In the genomic region with DNA sequence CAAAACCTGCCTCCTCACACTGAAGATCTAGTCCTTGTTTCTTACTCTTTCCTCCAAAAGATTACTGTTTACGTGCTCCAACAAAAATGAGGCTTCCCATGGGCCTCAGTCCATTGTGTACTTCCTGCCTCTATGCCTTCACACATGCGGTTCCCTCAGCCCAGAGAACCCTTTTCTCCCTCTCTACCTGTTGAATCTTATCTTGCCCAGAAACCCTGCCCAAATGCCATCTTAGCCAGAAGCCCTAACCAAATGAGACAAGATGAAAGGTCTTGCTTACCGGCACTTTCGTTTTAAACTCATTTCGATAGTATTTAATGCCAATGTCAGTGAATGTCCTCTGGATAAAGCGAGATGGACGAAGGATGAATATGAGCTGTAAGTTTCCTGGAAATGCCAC, we compare ENCODE assay signal across 22 cellular contexts.
"Had no signal": no experiment of that assay in that cellular context is flagged by ENCODE, and none has a peak within 500 bp of the region (broad histone marks: within the 10 kb centered on the region; RNA-seq: fewer than 3 reads in every experiment).

No MANE protein-coding gene starts in this region.

- H3K27me3 ChIP-seq: SJSA1 had no signal

- ATAC-seq: HepG2 had no signal

- H3K9me3 ChIP-seq: SJSA1 had no signal

- H3K4me3 ChIP-seq: SJSA1, SK-N-MC had no signal

- H3K9ac ChIP-seq: KMS-11 had no signal

- DNase-seq: IMR-90, Kasumi-1, MM.1S, NCI-H1092 treated with DMSO at 0.1 percent for 48 hours, NCI-H1436, NCI-H187, NCI-H2029, NCI-H2081 treated with DMSO at 0.1 percent for 48 hours, NCI-H2171, NCI-H226, NCI-H446, NCI-H510A, NCI-H524 treated with DMSO at 0.1 percent for 48 hours, NCI-H69, NCI-H774, Right ventricle myocardium superior, RPMI8226, SIG-M5 had no signal

- FAIRE-seq: HepG2 had no signal

- H3K4me1 ChIP-seq: SJSA1 had no signal

- H3K27ac ChIP-seq: KMS-11, SJSA1, SK-N-MC had no signal

- H3K4me2 ChIP-seq: KMS-11 had no signal

- H3K36me3 ChIP-seq: SJSA1 had no signal
